Comparison of ENCODE assay signal across 32 cellular contexts in the genomic region with DNA sequence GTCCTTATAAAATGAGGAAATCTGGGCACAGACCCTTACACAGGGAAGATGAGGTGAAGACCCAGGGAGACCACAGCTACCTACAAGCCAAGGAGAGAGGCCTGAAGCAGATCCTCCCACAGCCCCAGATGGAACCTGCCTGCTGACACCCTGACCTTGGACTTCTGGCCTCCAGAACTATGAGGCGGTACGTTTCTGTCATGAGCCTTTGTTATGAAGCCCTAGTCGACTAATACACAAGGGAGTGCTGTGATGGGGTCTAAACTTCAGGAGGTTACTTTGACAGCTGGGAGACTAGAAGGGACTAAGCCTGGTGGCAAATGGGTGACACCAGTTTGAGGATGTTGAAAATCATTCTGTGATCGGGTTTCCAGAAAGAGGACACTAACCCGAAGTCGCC.
"Had no signal": no experiment of that assay in that cellular context is flagged by ENCODE, and none has a peak within 500 bp of the region (broad histone marks: within the 10 kb centered on the region; RNA-seq: fewer than 3 reads in every experiment).

No MANE protein-coding gene starts in this region.

- DNase-seq: activated CD4-positive, alpha-beta memory T cell treated with anti-CD3 and anti-CD28 coated beads, Interleukin-2, amount 10 ng/mL, durations not matched to agents 7 days and 5 days; activated CD4-positive, alpha-beta T cell treated with anti-CD3 and anti-CD28 coated beads for 1 hour; activated CD4-positive, alpha-beta T cell treated with anti-CD3 and anti-CD28 coated beads for 36 hours; activated CD4-positive, alpha-beta T cell treated with anti-CD3 and anti-CD28 coated beads for 48 hours; activated CD4-positive, alpha-beta T cell treated with anti-CD3 and anti-CD28 coated beads, Interleukin-2, amount 10 ng/mL, durations not matched to agents 7 days and 5 days; activated CD4-positive, alpha-beta T cell treated with anti-CD3 and anti-CD28 coated beads, Interleukin-2, amount 50 U/mL, for 48 hours; activated CD4-positive, CD25-positive, alpha-beta regulatory T cell; activated CD8-positive, alpha-beta memory T cell treated with anti-CD3 and anti-CD28 coated beads for 24 hours; activated CD8-positive, alpha-beta memory T cell treated with anti-CD3 and anti-CD28 coated beads, Interleukin-2, amount 10 ng/mL, durations not matched to agents 7 days and 5 days; activated CD8-positive, alpha-beta memory T cell treated with anti-CD3 and anti-CD28 coated beads, Interleukin-2, amount 50 U/mL, for 48 hours; activated CD8-positive, alpha-beta T cell treated with anti-CD3 and anti-CD28 coated beads, Interleukin-2, amount 10 ng/mL, durations not matched to agents 7 days and 5 days; activated effector memory CD4-positive, alpha-beta T cell treated with Interleukin-2 at 50 U/mL for 16 hours; activated gamma-delta T cell; activated naive CD4-positive, alpha-beta T cell treated with anti-CD3 and anti-CD28 coated beads, Interleukin-2, amount 10 ng/mL, durations not matched to agents 7 days and 5 days; activated naive CD4-positive, alpha-beta T cell treated with Interleukin-2 at 50 U/mL for 16 hours; activated naive CD8-positive, alpha-beta T cell treated with anti-CD3 and anti-CD28 coated beads, Interleukin-2, amount 10 ng/mL, durations not matched to agents 7 days and 5 days; activated naive CD8-positive, alpha-beta T cell treated with anti-CD3 and anti-CD28 coated beads, Interleukin-2, amount 50 U/mL, for 24 hours; activated T-cell treated with anti-CD3 and anti-CD28 coated beads, Interleukin-2, amount 50 U/mL, for 24 hours; activated T-cell treated with anti-CD3 and anti-CD28 coated beads, Interleukin-2, amount 50 U/mL, for 48 hours; amygdala; anterior cingulate cortex; caudate nucleus; T-helper 17 cell; T1000 had no signal

- H3K27me3 Mint-ChIP-seq: activated CD4-positive, alpha-beta memory T cell treated with anti-CD3 and anti-CD28 coated beads, Interleukin-2, amount 10 ng/mL, durations not matched to agents 7 days and 5 days; activated CD4-positive, alpha-beta T cell treated with anti-CD3 and anti-CD28 coated beads for 36 hours; activated CD4-positive, alpha-beta T cell treated with anti-CD3 and anti-CD28 coated beads, Interleukin-2, amount 10 ng/mL, durations not matched to agents 7 days and 5 days; activated CD8-positive, alpha-beta memory T cell treated with anti-CD3 and anti-CD28 coated beads, Interleukin-2, amount 10 ng/mL, durations not matched to agents 7 days and 5 days; activated naive CD4-positive, alpha-beta T cell treated with anti-CD3 and anti-CD28 coated beads, Interleukin-2, amount 10 ng/mL, durations not matched to agents 7 days and 5 days; activated naive CD4-positive, alpha-beta T cell treated with anti-CD3 and anti-CD28 coated beads, Interleukin-2, amount 50 U/mL, for 24 hours; activated naive CD8-positive, alpha-beta T cell; activated naive CD8-positive, alpha-beta T cell treated with anti-CD3 and anti-CD28 coated beads, Interleukin-2, amount 10 ng/mL, durations not matched to agents 7 days and 5 days; activated naive CD8-positive, alpha-beta T cell treated with anti-CD3 and anti-CD28 coated beads, Interleukin-2, amount 50 U/mL, for 24 hours; activated T-cell treated with anti-CD3 and anti-CD28 coated beads, Interleukin-2, amount 50 U/mL, for 24 hours; T-helper 17 cell had no signal

- H3K27me3 ChIP-seq: ascending aorta, cardiac muscle cell had no signal

- H3K4me1 ChIP-seq: ascending aorta had no signal

- H3K9me3 ChIP-seq: ascending aorta had no signal

- H3K36me3 ChIP-seq: ascending aorta, cardiac muscle cell had no signal

- H3K4me1 Mint-ChIP-seq: activated CD4-positive, alpha-beta memory T cell treated with anti-CD3 and anti-CD28 coated beads, Interleukin-2, amount 10 ng/mL, durations not matched to agents 7 days and 5 days; activated CD4-positive, alpha-beta T cell treated with anti-CD3 and anti-CD28 coated beads for 36 hours; activated CD4-positive, alpha-beta T cell treated with anti-CD3 and anti-CD28 coated beads, Interleukin-2, amount 10 ng/mL, durations not matched to agents 7 days and 5 days; activated CD8-positive, alpha-beta memory T cell treated with anti-CD3 and anti-CD28 coated beads, Interleukin-2, amount 10 ng/mL, durations not matched to agents 7 days and 5 days; activated naive CD4-positive, alpha-beta T cell treated with anti-CD3 and anti-CD28 coated beads, Interleukin-2, amount 10 ng/mL, durations not matched to agents 7 days and 5 days; activated naive CD4-positive, alpha-beta T cell treated with anti-CD3 and anti-CD28 coated beads, Interleukin-2, amount 50 U/mL, for 24 hours; activated naive CD8-positive, alpha-beta T cell treated with anti-CD3 and anti-CD28 coated beads, Interleukin-2, amount 50 U/mL, for 24 hours had no signal

- H3K27ac Mint-ChIP-seq: activated CD4-positive, alpha-beta memory T cell treated with anti-CD3 and anti-CD28 coated beads, Interleukin-2, amount 10 ng/mL, durations not matched to agents 7 days and 5 days; activated CD4-positive, alpha-beta T cell treated with anti-CD3 and anti-CD28 coated beads for 36 hours; activated CD4-positive, alpha-beta T cell treated with anti-CD3 and anti-CD28 coated beads, Interleukin-2, amount 10 ng/mL, durations not matched to agents 7 days and 5 days; activated CD8-positive, alpha-beta memory T cell treated with anti-CD3 and anti-CD28 coated beads, Interleukin-2, amount 10 ng/mL, durations not matched to agents 7 days and 5 days; activated CD8-positive, alpha-beta T cell treated with anti-CD3 and anti-CD28 coated beads, Interleukin-2, amount 10 ng/mL, durations not matched to agents 7 days and 5 days; activated naive CD4-positive, alpha-beta T cell treated with anti-CD3 and anti-CD28 coated beads, Interleukin-2, amount 10 ng/mL, durations not matched to agents 7 days and 5 days; activated naive CD4-positive, alpha-beta T cell treated with anti-CD3 and anti-CD28 coated beads, Interleukin-2, amount 50 U/mL, for 24 hours; activated naive CD8-positive, alpha-beta T cell; activated naive CD8-positive, alpha-beta T cell treated with anti-CD3 and anti-CD28 coated beads, Interleukin-2, amount 10 ng/mL, durations not matched to agents 7 days and 5 days; activated naive CD8-positive, alpha-beta T cell treated with anti-CD3 and anti-CD28 coated beads, Interleukin-2, amount 50 U/mL, for 24 hours; activated T-cell treated with anti-CD3 and anti-CD28 coated beads, Interleukin-2, amount 50 U/mL, for 24 hours; activated T-helper 2 cell treated with anti-CD3 and anti-CD28 coated beads, Interferon-gamma antibody, Interleukin-2, Interleukin-4, amounts not matched to agents 10 μg/mL and 5 μg/mL and 100 μg/mL, durations not matched to agents 14 hours and 24 hours and 36 hours; T-helper 17 cell had no signal

- H3K36me3 Mint-ChIP-seq: activated CD8-positive, alpha-beta memory T cell treated with anti-CD3 and anti-CD28 coated beads, Interleukin-2, amount 10 ng/mL, durations not matched to agents 7 days and 5 days had no signal

- H3K4me3 Mint-ChIP-seq: activated CD4-positive, alpha-beta memory T cell treated with anti-CD3 and anti-CD28 coated beads, Interleukin-2, amount 10 ng/mL, durations not matched to agents 7 days and 5 days; activated CD4-positive, alpha-beta T cell treated with anti-CD3 and anti-CD28 coated beads for 36 hours; activated CD4-positive, alpha-beta T cell treated with anti-CD3 and anti-CD28 coated beads, Interleukin-2, amount 10 ng/mL, durations not matched to agents 7 days and 5 days; activated CD8-positive, alpha-beta memory T cell treated with anti-CD3 and anti-CD28 coated beads, Interleukin-2, amount 10 ng/mL, durations not matched to agents 7 days and 5 days; activated CD8-positive, alpha-beta T cell treated with anti-CD3 and anti-CD28 coated beads, Interleukin-2, amount 10 ng/mL, durations not matched to agents 7 days and 5 days; activated naive CD4-positive, alpha-beta T cell treated with anti-CD3 and anti-CD28 coated beads, Interleukin-2, amount 10 ng/mL, durations not matched to agents 7 days and 5 days; activated naive CD4-positive, alpha-beta T cell treated with anti-CD3 and anti-CD28 coated beads, Interleukin-2, amount 50 U/mL, for 24 hours; activated naive CD8-positive, alpha-beta T cell; activated naive CD8-positive, alpha-beta T cell treated with anti-CD3 and anti-CD28 coated beads, Interleukin-2, amount 10 ng/mL, durations not matched to agents 7 days and 5 days; activated naive CD8-positive, alpha-beta T cell treated with anti-CD3 and anti-CD28 coated beads, Interleukin-2, amount 50 U/mL, for 24 hours; activated T-cell treated with anti-CD3 and anti-CD28 coated beads, Interleukin-2, amount 50 U/mL, for 24 hours; brain; T-helper 17 cell had no signal

- H3K27ac ChIP-seq: ascending aorta, cardiac muscle cell, VCaP had no signal

- H3K4me3 ChIP-seq: ascending aorta, cardiac muscle cell had no signal

- H3K9me3 Mint-ChIP-seq: activated CD4-positive, alpha-beta memory T cell treated with anti-CD3 and anti-CD28 coated beads, Interleukin-2, amount 10 ng/mL, durations not matched to agents 7 days and 5 days; activated CD4-positive, alpha-beta T cell treated with anti-CD3 and anti-CD28 coated beads, Interleukin-2, amount 10 ng/mL, durations not matched to agents 7 days and 5 days; activated naive CD4-positive, alpha-beta T cell treated with anti-CD3 and anti-CD28 coated beads, Interleukin-2, amount 10 ng/mL, durations not matched to agents 7 days and 5 days; activated naive CD4-positive, alpha-beta T cell treated with anti-CD3 and anti-CD28 coated beads, Interleukin-2, amount 50 U/mL, for 24 hours; activated naive CD8-positive, alpha-beta T cell treated with anti-CD3 and anti-CD28 coated beads, Interleukin-2, amount 10 ng/mL, durations not matched to agents 7 days and 5 days; activated naive CD8-positive, alpha-beta T cell treated with anti-CD3 and anti-CD28 coated beads, Interleukin-2, amount 50 U/mL, for 24 hours; activated T-cell treated with anti-CD3 and anti-CD28 coated beads, Interleukin-2, amount 50 U/mL, for 24 hours; activated T-helper 2 cell treated with anti-CD3 and anti-CD28 coated beads, Interferon-gamma antibody, Interleukin-2, Interleukin-4, amounts not matched to agents 10 μg/mL and 5 μg/mL and 100 μg/mL, durations not matched to agents 14 hours and 24 hours and 36 hours had no signal

- ATAC-seq: activated CD4-positive, alpha-beta T cell treated with anti-CD3 and anti-CD28 coated beads for 36 hours; activated CD4-positive, CD25-positive, alpha-beta regulatory T cell treated with anti-CD3 and anti-CD28 coated beads, Interleukin-2, amount 50 U/mL, for 24 hours; activated CD8-positive, alpha-beta memory T cell treated with anti-CD3 and anti-CD28 coated beads, Interleukin-2, amount 10 ng/mL, durations not matched to agents 7 days and 5 days; activated CD8-positive, alpha-beta T cell treated with anti-CD3 and anti-CD28 coated beads, Interleukin-2, amount 10 ng/mL, durations not matched to agents 7 days and 5 days; activated naive CD8-positive, alpha-beta T cell treated with anti-CD3 and anti-CD28 coated beads, Interleukin-2, amount 50 U/mL, for 24 hours; T-helper 17 cell had no signal
